In the genomic region with DNA sequence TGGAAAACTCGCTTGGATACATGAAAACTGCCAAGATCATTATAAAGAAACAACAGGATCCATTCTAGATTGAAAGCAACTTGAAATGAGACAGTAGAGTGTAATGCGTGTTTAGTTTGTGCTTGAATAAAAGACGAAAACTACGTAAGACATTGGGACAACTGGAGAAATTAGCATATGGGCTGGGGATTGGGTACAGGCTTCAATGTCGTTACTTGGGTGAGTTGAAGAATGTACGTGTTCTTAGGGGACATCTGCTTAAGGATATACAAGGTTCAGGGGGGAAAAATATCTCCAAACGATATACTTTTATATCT, we compare ENCODE assay signal across 6 cellular contexts. TPM values are rescaled to one million over a fixed set of nuclear protein-coding genes. Genes with fewer than 3 reads are reported as not detected.
DNase-seq lines count a peak whose midpoint lies in the region; ATAC-seq and TF ChIP-seq lines count a peak whose summit lies in the region.

No MANE protein-coding gene starts in this region.

- H3K27ac ChIP-seq in esophagus muscularis mucosa (replicated peaks in 1 of 4): peak overlapping the region; percentile 88 to 93 (median 91)

- peak; percentile 9 to 10 for ATAC-seq in stimulated activated naive B cell treated with anti-CD40 and anti-IgM and Interleukin-4, amounts not matched to agents 10 μg/mL and 1 μg/mL and 100 μg/mL, for 72 hours (replicated peaks)

- no peak for TF ChIP-seq EP300 in esophagus muscularis mucosa (IDR thresholded peaks at IDR 0.05)

- no peaks in the 10 kb centered on the region for H3K27me3 Mint-ChIP-seq in activated naive CD4-positive, alpha-beta T cell treated with anti-CD3 and anti-CD28 coated beads, Interleukin-2, amount 10 ng/mL, durations not matched to agents 7 days and 5 days
- no peaks in the 10 kb centered on the region for H3K27me3 Mint-ChIP-seq in stimulated activated naive B cell treated with anti-CD40 and anti-IgM and Interleukin-4, amounts not matched to agents 10 μg/mL and 1 μg/mL and 100 μg/mL, for 72 hours

- peaks cover 76% of the 10 kb centered on the region for H3K36me3 Mint-ChIP-seq in activated naive CD4-positive, alpha-beta T cell treated with anti-CD3 and anti-CD28 coated beads, Interleukin-2, amount 10 ng/mL, durations not matched to agents 7 days and 5 days
- H3K36me3 Mint-ChIP-seq in stimulated activated naive B cell treated with anti-CD40 and anti-IgM and Interleukin-4, amounts not matched to agents 10 μg/mL and 1 μg/mL and 100 μg/mL, for 72 hours: peaks cover 54 to 70% of the 10 kb centered on the region in 2 donors

- TF ChIP-seq CTCF in esophagus muscularis mucosa (IDR thresholded peaks at IDR 0.05): no peak

- intact Hi-C loops in esophagus muscularis mucosa (cut with DNase I): no loop called here

- H3K27ac Mint-ChIP-seq in activated naive CD4-positive, alpha-beta T cell treated with anti-CD3 and anti-CD28 coated beads, Interleukin-2, amount 10 ng/mL, durations not matched to agents 7 days and 5 days: peak overlapping the region; percentile 98
- peak overlapping the region; percentile 99 for H3K27ac Mint-ChIP-seq in stimulated activated naive B cell treated with anti-CD40 and anti-IgM and Interleukin-4, amounts not matched to agents 10 μg/mL and 1 μg/mL and 100 μg/mL, for 72 hours

- peak overlapping the region; percentile 89 to 96 (median 94) for H3K4me3 ChIP-seq in esophagus muscularis mucosa

- H3K4me1 Mint-ChIP-seq in activated naive CD4-positive, alpha-beta T cell treated with anti-CD3 and anti-CD28 coated beads, Interleukin-2, amount 10 ng/mL, durations not matched to agents 7 days and 5 days: peaks cover 44% of the 10 kb centered on the region
- H3K4me1 Mint-ChIP-seq in stimulated activated naive B cell treated with anti-CD40 and anti-IgM and Interleukin-4, amounts not matched to agents 10 μg/mL and 1 μg/mL and 100 μg/mL, for 72 hours: peaks cover 15 to 24% of the 10 kb centered on the region in 2 donors

- no peaks in the 10 kb centered on the region for H3K9me3 ChIP-seq in esophagus muscularis mucosa

- TF ChIP-seq POLR2A in esophagus muscularis mucosa (IDR thresholded peaks at IDR 0.05; ENCODE audit: low read depth): no peak

- WGBS in esophagus muscularis mucosa: 19% methylated on average over 7 of the region's 7 CpGs

- no peak for DNase-seq in activated naive CD4-positive, alpha-beta T cell treated with anti-CD3 and anti-CD28 coated beads, Interleukin-2, amount 10 ng/mL, durations not matched to agents 7 days and 5 days
- DNase-seq in activated naive CD4-positive, alpha-beta T cell treated with Interleukin-2 at 50 U/mL for 16 hours: no peak
- DNase-seq in esophagus muscularis mucosa (ENCODE audit: extremely low spot score) (no peak), glomerular visceral epithelial cell (ENCODE audit: extremely low spot score) (no peak), amniotic stem cell (lab: John Stamatoyannopoulos, UW) (no peak)
- DNase-seq in stimulated activated naive B cell treated with anti-CD40 and anti-IgM and Interleukin-4, amounts not matched to agents 10 μg/mL and 1 μg/mL and 100 μg/mL, for 72 hours: no peak

- H3K4me1 ChIP-seq in esophagus muscularis mucosa: peaks cover 12 to 33% (median 22%) of the 10 kb centered on the region in 4 donors

- CTCF ChIA-PET in activated naive CD4-positive, alpha-beta T cell treated with anti-CD3 and anti-CD28 coated beads, Interleukin-2, amount 10 ng/mL, durations not matched to agents 7 days and 5 days (lab: Charles Lee): no interaction called here

- peak overlapping the region; percentile 93 for H3K4me3 Mint-ChIP-seq in activated naive CD4-positive, alpha-beta T cell treated with anti-CD3 and anti-CD28 coated beads, Interleukin-2, amount 10 ng/mL, durations not matched to agents 7 days and 5 days
- H3K4me3 Mint-ChIP-seq in stimulated activated naive B cell treated with anti-CD40 and anti-IgM and Interleukin-4, amounts not matched to agents 10 μg/mL and 1 μg/mL and 100 μg/mL, for 72 hours: peak overlapping the region; percentile 97

- H3K36me3 ChIP-seq in esophagus muscularis mucosa: peaks cover 4 to 53% (median 44%) of the 10 kb centered on the region in 4 donors

- H3K27me3 ChIP-seq in esophagus muscularis mucosa: no peaks in the 10 kb centered on the region

- H3K9me3 Mint-ChIP-seq in activated naive CD4-positive, alpha-beta T cell treated with anti-CD3 and anti-CD28 coated beads, Interleukin-2, amount 10 ng/mL, durations not matched to agents 7 days and 5 days: peaks cover 23% of the 10 kb centered on the region
- H3K9me3 Mint-ChIP-seq in stimulated activated naive B cell treated with anti-CD40 and anti-IgM and Interleukin-4, amounts not matched to agents 10 μg/mL and 1 μg/mL and 100 μg/mL, for 72 hours: no peaks in the 10 kb centered on the region

RNA-seq across cellular contexts. Expression of a gene that starts 0.5 kb away (rescaled TPM):
- total RNA-seq in esophagus muscularis mucosa: 10 to 100 TPM; 32.9 to 53.0 (median 38.0) TPM

RNA-seq across cellular contexts. Expression of a gene that starts 22.1 kb away (rescaled TPM):
- total RNA-seq in esophagus muscularis mucosa: 1 to 10 TPM; 2.9 to 4.9 (median 3.6) TPM

RNA-seq across cellular contexts. Expression of a gene that starts 26.0 kb away (rescaled TPM):
- total RNA-seq in esophagus muscularis mucosa: 10 to 100 TPM in 2 of 4 donors, 1 to 10 TPM in 2; 8.1 to 12.3 (median 10.3) TPM

RNA-seq across cellular contexts. Expression of a gene that starts 48.6 kb away (rescaled TPM):
- 10 to 100 TPM in 2 of 4 donors, 1 to 10 TPM in 1, under 1 TPM in 1; 0.83 to 12.1 (median 9.5) TPM for total RNA-seq in esophagus muscularis mucosa

RNA-seq across cellular contexts. Expression of a gene that starts 57.8 kb away (rescaled TPM):
- total RNA-seq in esophagus muscularis mucosa: 1 to 10 TPM in 1 of 4 donors, under 1 TPM in 3; 0.42 to 1.1 (median 0.92) TPM
